ENCODE assay signal across 12 cellular contexts in genomic region chr19:5926641-5927438, GRCh38. TPM values are rescaled to one million over a fixed set of nuclear protein-coding genes. Genes with fewer than 3 reads are reported as not detected.
DNase-seq lines count a peak whose midpoint lies in the region; ATAC-seq and TF ChIP-seq lines count a peak whose summit lies in the region.
"Had no signal": no experiment of that assay in that cellular context is flagged by ENCODE, and none has a peak within 500 bp of the region (broad histone marks: within the 10 kb centered on the region; RNA-seq: fewer than 3 reads in every experiment).

No MANE protein-coding gene starts in this region.

- H3K27me3 Mint-ChIP-seq in naive thymus-derived CD4-positive, alpha-beta T cell, result no peaks in the 10 kb centered on the region
- H3K27me3 Mint-ChIP-seq: brain had no signal

- H3K4me3 ChIP-seq in choroid plexus epithelial cell (ENCODE audit: low read depth, low read length) (no peak overlapping the region), skeletal muscle tissue (ENCODE audit: low read length in 3 of 3) (no peak overlapping the region)
- H3K4me3 ChIP-seq in naive thymus-derived CD4-positive, alpha-beta T cell (ENCODE audit: low read length), result no peak overlapping the region
- H3K4me3 ChIP-seq: K562 had no signal

- POLR2A ChIA-PET in naive thymus-derived CD4-positive, alpha-beta T cell (lab: Charles Lee), result interaction anchor here (0.8 kb wide), 1 partner anchor 33 kb away, joined by 5 read pairs; no protein-coding TSS in a partner anchor

- no peak overlapping the region for H3K27ac Mint-ChIP-seq in naive thymus-derived CD4-positive, alpha-beta T cell

- in situ Hi-C loops in G401 (cut with HindIII; ENCODE audit: low sequenced_read_pairs), result no loop called here

- peaks cover 22 to 27% (median 24%) of the 10 kb centered on the region in 3 donors for H3K4me1 ChIP-seq in skeletal muscle tissue (ENCODE audit: control insufficient read depth in 3 of 3, insufficient read depth in 3 of 3, low read length in 3 of 3)
- H3K4me1 ChIP-seq in naive thymus-derived CD4-positive, alpha-beta T cell (ENCODE audit: control insufficient read depth in 2 of 2, insufficient read depth in 2 of 2, low read length in 2 of 2), result no peaks in the 10 kb centered on the region

- peak overlapping the region in 1 of 3 donors; percentile 50 for H3K9ac ChIP-seq in skeletal muscle tissue (ENCODE audit: low read depth in 1 of 3, low read length in 3 of 3)

- CTCF ChIA-PET in naive thymus-derived CD4-positive, alpha-beta T cell (lab: Charles Lee), result interaction anchor here (0.5 kb wide), 1 partner anchor 1075 kb away, joined by 3 read pairs; no protein-coding TSS in a partner anchor

- peaks cover 7 to 55% (median 17%) of the 10 kb centered on the region in 5 donors for H3K36me3 Mint-ChIP-seq in naive thymus-derived CD4-positive, alpha-beta T cell

- DNase-seq in G401 (ENCODE audit: low spot score) (peak; percentile 24), choroid plexus epithelial cell (ENCODE audit: low read depth) (peak; percentile 67), NCI-H226 (no peak), activated gamma-delta T cell treated with Interleukin-2 at 50 U/mL for 16 hours (no peak)
- no peak for DNase-seq in naive thymus-derived CD4-positive, alpha-beta T cell
- DNase-seq: NCI-H446 had no signal

- intact Hi-C loops in naive thymus-derived CD4-positive, alpha-beta T cell (cut with micrococcal nuclease), result no loop called here

- no peaks in the 10 kb centered on the region for H3K9me3 Mint-ChIP-seq in naive thymus-derived CD4-positive, alpha-beta T cell
- H3K9me3 Mint-ChIP-seq: brain had no signal

- no peak overlapping the region for H3K4me3 Mint-ChIP-seq in naive thymus-derived CD4-positive, alpha-beta T cell
- H3K4me3 Mint-ChIP-seq: brain had no signal

- peaks cover 82 to 86% (median 84%) of the 10 kb centered on the region in 3 donors for H3K36me3 ChIP-seq in skeletal muscle tissue (ENCODE audit: control insufficient read depth in 3 of 3, insufficient read depth in 3 of 3, low read length in 3 of 3)
- peaks cover 19 to 98% (median 51%) of the 10 kb centered on the region in 3 experiments for H3K36me3 ChIP-seq in naive thymus-derived CD4-positive, alpha-beta T cell (ENCODE audit: control insufficient read depth in 2 of 3, insufficient read depth in 3 of 3, low read length in 3 of 3)

- no peak for ATAC-seq in naive thymus-derived CD4-positive, alpha-beta T cell
- no peak for ATAC-seq in activated CD4-positive, CD25-positive, alpha-beta regulatory T cell treated with anti-CD3 and anti-CD28 coated beads, Interleukin-2, amount 50 U/mL, for 24 hours
- ATAC-seq: K562 had no signal

- peaks cover 0 to 5% (median 0%) of the 10 kb centered on the region in 7 donors for H3K4me1 Mint-ChIP-seq in naive thymus-derived CD4-positive, alpha-beta T cell
- H3K4me1 Mint-ChIP-seq: brain had no signal

- H3K27ac ChIP-seq in layer of hippocampus (ENCODE audit: low read depth, low read length) (peak overlapping the region; percentile 52), skeletal muscle tissue (ENCODE audit: low read depth, low read length) (peak overlapping the region; percentile 68)
- no peak overlapping the region for H3K27ac ChIP-seq in naive thymus-derived CD4-positive, alpha-beta T cell (ENCODE audit: low read depth, low read length)
- H3K27ac ChIP-seq: neutrophil had no signal

- TF ChIP-seq CTCF in choroid plexus epithelial cell (conservative IDR thresholded peaks at IDR 0.05; ENCODE audit: low read depth, low read length), result no peak

- no peaks in the 10 kb centered on the region for H3K9me3 ChIP-seq in skeletal muscle tissue (ENCODE audit: control insufficient read depth in 3 of 3, low read length in 3 of 3)
- H3K9me3 ChIP-seq in naive thymus-derived CD4-positive, alpha-beta T cell (ENCODE audit: control insufficient read depth in 2 of 3, low read length in 3 of 3), result no peaks in the 10 kb centered on the region
- H3K9me3 ChIP-seq: neutrophil had no signal

- H3K27me3 ChIP-seq in layer of hippocampus (ENCODE audit: control insufficient read depth, insufficient read depth, low read length) (no peaks in the 10 kb centered on the region), skeletal muscle tissue (ENCODE audit: control insufficient read depth in 3 of 3, insufficient read depth in 3 of 3, low read length in 3 of 3) (no peaks in the 10 kb centered on the region)
- H3K27me3 ChIP-seq in naive thymus-derived CD4-positive, alpha-beta T cell (ENCODE audit: control insufficient read depth in 2 of 2, insufficient read depth in 2 of 2, low read length in 2 of 2), result no peaks in the 10 kb centered on the region
- H3K27me3 ChIP-seq: neutrophil had no signal

RNA-seq across cellular contexts. Expression of gene CAPS, which starts 12.8 kb away (rescaled TPM):
- 0.31 and 5.8 TPM in 2 replicates for total RNA-seq in G401 (2014; rRNA removed; shearing (Covaris generic))
- 1.6 TPM for total RNA-seq in skeletal muscle tissue
- 10 to 100 TPM; 22.1 to 80.6 (median 58.5) TPM for total RNA-seq in naive thymus-derived CD4-positive, alpha-beta T cell
- 1 to 10 TPM; 1.6 to 4.1 TPM for polyA plus RNA-seq in naive thymus-derived CD4-positive, alpha-beta T cell

RNA-seq across cellular contexts. Expression of gene VMAC, which starts 22.2 kb away (rescaled TPM):
- 2.2 and 2.6 TPM in 2 replicates for total RNA-seq in G401 (2014; rRNA removed; shearing (Covaris generic))
- total RNA-seq in skeletal muscle tissue, result 3.7 TPM
- 10 to 100 TPM; 13.1 to 39.4 (median 27.8) TPM for total RNA-seq in naive thymus-derived CD4-positive, alpha-beta T cell
- polyA plus RNA-seq in naive thymus-derived CD4-positive, alpha-beta T cell, result 1 to 10 TPM; 6.3 to 7.0 TPM

RNA-seq across cellular contexts. Expression of gene NDUFA11, which starts 23.2 kb away (rescaled TPM):
- total RNA-seq in G401 (2014; rRNA removed; shearing (Covaris generic)), result 430 and 662 TPM in 2 replicates
- 202 TPM for total RNA-seq in skeletal muscle tissue
- total RNA-seq in naive thymus-derived CD4-positive, alpha-beta T cell, result 100 to 1,000 TPM; 108 to 241 (median 135) TPM
- polyA plus RNA-seq in naive thymus-derived CD4-positive, alpha-beta T cell, result 100 to 1,000 TPM; 381 to 415 TPM

RNA-seq across cellular contexts. Expression of gene RANBP3, which starts 51.1 kb away (rescaled TPM):
- 55.2 and 71.9 TPM in 2 replicates for total RNA-seq in G401 (2014; rRNA removed; shearing (Covaris generic))
- total RNA-seq in skeletal muscle tissue, result 26.6 TPM
- total RNA-seq in naive thymus-derived CD4-positive, alpha-beta T cell, result 100 to 1,000 TPM in 1 of 5 experiments, 10 to 100 TPM in 4; 88.3 to 104 (median 94.0) TPM
- 10 to 100 TPM in 1 of 2 donors, 1 to 10 TPM in 1; 7.0 to 12.4 TPM for polyA plus RNA-seq in naive thymus-derived CD4-positive, alpha-beta T cell

RNA-seq across cellular contexts. Expression of gene FUT5, which starts 56.5 kb away (rescaled TPM):
- not detected in 2 replicates for total RNA-seq in G401 (2014; rRNA removed; shearing (Covaris generic))
- not detected for total RNA-seq in skeletal muscle tissue
- total RNA-seq in naive thymus-derived CD4-positive, alpha-beta T cell, result 1 to 10 TPM in 2 of 5 experiments, under 1 TPM in 1, not detected in 2; 0.24 to 6.2 (median 2.5) TPM
- not detected for polyA plus RNA-seq in naive thymus-derived CD4-positive, alpha-beta T cell
- total RNA-seq: K562 had no signal
- polyA plus RNA-seq: K562 had no signal

Comparison
In these comparisons a context has a peak if more than half of its experiments do, and no peak if none do; other contexts are left out.
1. DNase-seq: peak in G401 (single experiment) and choroid plexus epithelial cell (single experiment); none in NCI-H226 (single experiment), naive thymus-derived CD4-positive, alpha-beta T cell (0 of 9) and activated gamma-delta T cell treated with Interleukin-2 at 50 U/mL for 16 hours (single experiment).